14 cellular contexts compared by ENCODE assay signal in the genomic region with DNA sequence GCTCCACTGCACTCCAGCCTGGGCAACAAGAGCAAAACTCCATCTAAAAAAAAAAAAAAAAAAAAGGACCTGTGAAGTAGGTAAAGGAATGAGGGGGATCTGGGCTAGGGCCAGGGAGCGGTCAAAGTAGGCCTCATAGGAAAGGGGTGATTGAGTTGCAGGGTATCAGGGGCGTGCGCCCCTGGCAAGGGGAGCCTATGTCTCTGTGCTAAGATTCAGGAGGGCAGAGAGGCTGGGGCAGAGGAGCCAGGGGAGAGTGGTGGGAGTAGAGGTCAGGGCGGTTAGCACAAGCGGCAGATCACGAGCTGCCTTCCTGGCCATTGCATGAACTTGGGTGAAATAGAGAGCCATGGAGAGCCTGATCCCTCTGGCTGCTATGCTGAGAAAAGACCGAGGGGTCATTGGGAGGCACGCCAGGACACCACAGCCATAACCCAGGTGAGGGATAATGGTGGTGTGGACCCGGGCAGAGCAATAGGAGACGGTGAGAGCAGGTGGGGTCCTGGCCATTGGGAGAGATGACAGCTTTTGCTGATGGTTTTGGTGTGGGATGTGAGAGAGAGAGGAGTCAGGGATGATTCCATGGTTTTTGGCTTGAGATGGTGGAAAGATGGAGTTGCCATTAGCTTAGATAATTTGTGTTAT. TPM values are rescaled to one million over a fixed set of nuclear protein-coding genes. Genes with fewer than 3 reads are reported as not detected.
A peak's percentile ranks its signal among the peaks of the same experiment; 100 is the strongest.
DNase-seq lines count a peak whose midpoint lies in the region; ATAC-seq and TF ChIP-seq lines count a peak whose summit lies in the region.
"Had no signal": no experiment of that assay in that cellular context is flagged by ENCODE, and none has a peak within 500 bp of the region (broad histone marks: within the 10 kb centered on the region; RNA-seq: fewer than 3 reads in every experiment).

No MANE protein-coding gene starts in this region.

- DNase-seq in IMR-90 (no peak), nephron progenitor cell (no peak), GM19238 (ENCODE audit: insufficient read length, low spot score) (no peak), NCI-H2029 (lab: John Stamatoyannopoulos, UW) (no peak)
- no peak for DNase-seq in stimulated activated naive B cell treated with anti-CD40 and anti-IgM and Interleukin-4, amounts not matched to agents 10 μg/mL and 1 μg/mL and 100 μg/mL, for 72 hours
- no peak for DNase-seq in activated CD4-positive, alpha-beta T cell treated with anti-CD3 and anti-CD28 coated beads, Interleukin-2, amount 50 U/mL, for 4 hours
- DNase-seq: BE2C; CD8-positive, alpha-beta T cell; GF-D8; NCI-H1048; NCI-H345; NCI-H526 treated with DMSO at 0.1 percent for 48 hours had no signal

- no peaks in the 10 kb centered on the region for H3K9me3 Mint-ChIP-seq in activated T-helper 17 cell treated with anti-CD3 and anti-CD28 coated beads, Interleukin-2, amount 50 U/mL, for 72 hours
- H3K9me3 Mint-ChIP-seq in nephron progenitor cell: no peaks in the 10 kb centered on the region
- H3K9me3 Mint-ChIP-seq in stimulated activated naive B cell treated with anti-CD40 and anti-IgM and Interleukin-4, amounts not matched to agents 10 μg/mL and 1 μg/mL and 100 μg/mL, for 72 hours: no peaks in the 10 kb centered on the region
- H3K9me3 Mint-ChIP-seq: CD8-positive, alpha-beta T cell had no signal

- H3K27me3 Mint-ChIP-seq in activated T-helper 17 cell treated with anti-CD3 and anti-CD28 coated beads, Interleukin-2, amount 50 U/mL, for 72 hours: no peaks in the 10 kb centered on the region
- peaks cover 5% of the 10 kb centered on the region for H3K27me3 Mint-ChIP-seq in nephron progenitor cell (ENCODE audit: low read depth, poor library complexity)
- H3K27me3 Mint-ChIP-seq in stimulated activated naive B cell treated with anti-CD40 and anti-IgM and Interleukin-4, amounts not matched to agents 10 μg/mL and 1 μg/mL and 100 μg/mL, for 72 hours: peaks cover 1 to 5% of the 10 kb centered on the region in 2 donors

- no peak overlapping the region for H2BK5ac ChIP-seq in IMR-90 (ENCODE audit: low read depth, low read length, poor library complexity, severe bottlenecking)

- no peak overlapping the region for H2AFZ ChIP-seq in IMR-90 (replicated peaks; ENCODE audit: low read length, poor library complexity)

- CTCF ChIA-PET in IMR-90 (lab: Yijun Ruan, JAX): no interaction called here

- H3K18ac ChIP-seq in IMR-90 (ENCODE audit: low read depth, low read length): no peak overlapping the region

- peak overlapping the region; percentile 70 for H2AK5ac ChIP-seq in IMR-90 (ENCODE audit: low read depth, low read length)

- H2BK15ac ChIP-seq in IMR-90 (ENCODE audit: low read depth, low read length): no peak overlapping the region

- H3K56ac ChIP-seq in IMR-90 (ENCODE audit: extremely low read depth, insufficient read depth, low read length): no peak overlapping the region

- ATAC-seq in IMR-90 (ENCODE audit: low read depth): no peak
- ATAC-seq in activated T-helper 17 cell treated with anti-CD3 and anti-CD28 coated beads, Interleukin-2, amount 50 U/mL, for 72 hours (replicated peaks): no peak
- ATAC-seq in stimulated activated naive B cell treated with anti-CD40 and anti-IgM and Interleukin-4, amounts not matched to agents 10 μg/mL and 1 μg/mL and 100 μg/mL, for 72 hours (replicated peaks): no peak
- ATAC-seq: CD8-positive, alpha-beta T cell; K562 had no signal

- H3K9me3 ChIP-seq in IMR-90 (ENCODE audit: control insufficient read depth, insufficient read depth, low read length): no peaks in the 10 kb centered on the region
- H3K9me3 ChIP-seq: BE2C had no signal

- 97% methylated on average over 6 of the region's 10 CpGs; no CpG with 5 or more reads in 1 of the 2 experiments for WGBS in IMR-90 (ENCODE audit: extremely low coverage in 2 of 2, insufficient read length in 1 of 2), 2 experiments

- no peaks in the 10 kb centered on the region for H3K36me3 ChIP-seq in IMR-90 (ENCODE audit: control insufficient read depth, insufficient read depth, low read length)
- H3K36me3 ChIP-seq: BE2C had no signal

- H3K4me3 ChIP-seq in IMR-90 (ENCODE audit: insufficient read depth, low read depth, low read length): no peak overlapping the region
- H3K4me3 ChIP-seq: K562 had no signal

- no TSS peak for BruUV-seq in IMR-90 (replicated peaks; lab: Mats Ljungman, UMichigan)

- H3K36me3 Mint-ChIP-seq in activated T-helper 17 cell treated with anti-CD3 and anti-CD28 coated beads, Interleukin-2, amount 50 U/mL, for 72 hours (ENCODE audit: low read depth): no peaks in the 10 kb centered on the region
- H3K36me3 Mint-ChIP-seq in nephron progenitor cell (ENCODE audit: low read depth): no peaks in the 10 kb centered on the region
- H3K36me3 Mint-ChIP-seq in stimulated activated naive B cell treated with anti-CD40 and anti-IgM and Interleukin-4, amounts not matched to agents 10 μg/mL and 1 μg/mL and 100 μg/mL, for 72 hours: no peaks in the 10 kb centered on the region
- H3K36me3 Mint-ChIP-seq: CD8-positive, alpha-beta T cell had no signal

- H4K91ac ChIP-seq in IMR-90 (ENCODE audit: insufficient read depth, low read depth, low read length): peak overlapping the region; percentile 28; the same call in 1 of the 2 replicates

- H2AK9ac ChIP-seq in IMR-90 (replicated peaks; ENCODE audit: low read depth, low read length, poor library complexity): peak overlapping the region; percentile 68

- intact Hi-C loops in IMR-90 (cut with micrococcal nuclease): loop anchor here (5.0 kb wide), 1 partner anchor 53 kb away; no protein-coding TSS in a partner anchor

- peaks cover 15% of the 10 kb centered on the region for H3K4me1 ChIP-seq in IMR-90 (ENCODE audit: control insufficient read depth, insufficient read depth, low read length)
- H3K4me1 ChIP-seq: BE2C had no signal

- no peak for TF ChIP-seq CTCF in IMR-90 (conservative IDR thresholded peaks at IDR 0.05; ENCODE audit: low read depth, low read length)
- no peak for TF ChIP-seq CTCF in nephron progenitor cell (IDR thresholded peaks at IDR 0.05)

- POLR2A ChIA-PET in IMR-90 (lab: Charles Lee; ENCODE audit: unreplicated experiment): no interaction called here

- H3K27ac Mint-ChIP-seq in activated T-helper 17 cell treated with anti-CD3 and anti-CD28 coated beads, Interleukin-2, amount 50 U/mL, for 72 hours: peak overlapping the region; percentile 2
- peak overlapping the region; percentile 66 for H3K27ac Mint-ChIP-seq in nephron progenitor cell
- peak overlapping the region; percentile 53 for H3K27ac Mint-ChIP-seq in stimulated activated naive B cell treated with anti-CD40 and anti-IgM and Interleukin-4, amounts not matched to agents 10 μg/mL and 1 μg/mL and 100 μg/mL, for 72 hours
- H3K27ac Mint-ChIP-seq: CD8-positive, alpha-beta T cell had no signal

- H3K27ac ChIP-seq in IMR-90 (ENCODE audit: insufficient read depth, low read length): no peak overlapping the region

- no peak overlapping the region for H3K4me2 ChIP-seq in IMR-90 (ENCODE audit: low read depth, low read length)

- H3K9me1 ChIP-seq in IMR-90 (ENCODE audit: insufficient read depth, low read length): peaks cover 14% of the 10 kb centered on the region

- dilution Hi-C loops in IMR-90 (cut with HindIII; ENCODE audit: low sequenced_read_pairs, unreplicated experiment): no loop called here

- no peak overlapping the region for H3K23ac ChIP-seq in IMR-90 (ENCODE audit: low read depth, low read length)

- peak overlapping the region; percentile 36; the same call in 1 of the 2 replicates for H3K4ac ChIP-seq in IMR-90 (ENCODE audit: low read depth, low read length)

- H4K20me1 ChIP-seq in IMR-90 (ENCODE audit: insufficient read depth, low read length): no peaks in the 10 kb centered on the region

- no peak overlapping the region for H4K8ac ChIP-seq in IMR-90 (ENCODE audit: low read depth in 2 of 2, low read length in 2 of 2)

- TF ChIP-seq RAD21 in IMR-90 (IDR thresholded peaks at IDR 0.05; ENCODE audit: low read length): no peak

- peaks cover 12% of the 10 kb centered on the region for H3K4me1 Mint-ChIP-seq in activated T-helper 17 cell treated with anti-CD3 and anti-CD28 coated beads, Interleukin-2, amount 50 U/mL, for 72 hours
- H3K4me1 Mint-ChIP-seq in nephron progenitor cell: peaks cover 99% of the 10 kb centered on the region
- H3K4me1 Mint-ChIP-seq in stimulated activated naive B cell treated with anti-CD40 and anti-IgM and Interleukin-4, amounts not matched to agents 10 μg/mL and 1 μg/mL and 100 μg/mL, for 72 hours: peaks cover 66 to 68% of the 10 kb centered on the region in 2 donors

- H4K5ac ChIP-seq in IMR-90 (ENCODE audit: low read depth, low read length): no peak overlapping the region

- in situ Hi-C loops in IMR-90 (cut with MboI; ENCODE audit: low sequenced_read_pairs): no loop called here

- H3K79me1 ChIP-seq in IMR-90 (ENCODE audit: low read depth in 1 of 2, low read length in 2 of 2): no peaks in the 10 kb centered on the region

- peak overlapping the region; percentile 8; the same call in 1 of the 2 replicates for H2BK120ac ChIP-seq in IMR-90 (ENCODE audit: low read depth, low read length)

- no peak overlapping the region for H3K9ac ChIP-seq in IMR-90 (ENCODE audit: low read depth, low read length)

- H2BK20ac ChIP-seq in IMR-90 (ENCODE audit: low read depth, low read length): 0 out of 2 replicates have a peak overlapping the region, but pooled peaks have one; percentile 20

- TF ChIP-seq POLR2A in IMR-90 (IDR thresholded peaks at IDR 0.05; ENCODE audit: low read depth, low read length): no peak

- no peak overlapping the region for H3K14ac ChIP-seq in IMR-90 (replicated peaks; ENCODE audit: low read depth, low read length)

- no peak overlapping the region for H3K4me3 Mint-ChIP-seq in activated T-helper 17 cell treated with anti-CD3 and anti-CD28 coated beads, Interleukin-2, amount 50 U/mL, for 72 hours
- peak overlapping the region; percentile 5 for H3K4me3 Mint-ChIP-seq in nephron progenitor cell
- H3K4me3 Mint-ChIP-seq in stimulated activated naive B cell treated with anti-CD40 and anti-IgM and Interleukin-4, amounts not matched to agents 10 μg/mL and 1 μg/mL and 100 μg/mL, for 72 hours: no peak overlapping the region
- H3K4me3 Mint-ChIP-seq: CD8-positive, alpha-beta T cell had no signal

- H3K27me3 ChIP-seq in IMR-90 (ENCODE audit: control insufficient read depth, insufficient read depth, low read length): no peaks in the 10 kb centered on the region
- H3K27me3 ChIP-seq: BE2C had no signal

TF ChIP-seq in IMR-90, 13 proteins besides CTCF, POLR2A, EP300 and RAD21 (continues in another document):
- TF ChIP-seq RCOR1 (IDR thresholded peaks at IDR 0.05; ENCODE audit: insufficient replicate concordance, low read length): no peak

RNA-seq across cellular contexts. Expression of a gene that starts 30.6 kb away (rescaled TPM):
- total RNA-seq in IMR-90 (2012; rRNA removed): 9.4 and 14.3 TPM in 2 replicates
- 22.0 and 25.6 TPM in 2 replicates for polyA plus RNA-seq in IMR-90 (2012; rRNA removed)
- polyA plus RNA-seq in IMR-90 (2012; cell fraction: cytosol; rRNA removed): 19.2 and 30.9 TPM in 2 replicates
- polyA plus RNA-seq in IMR-90 (2012; cell fraction: nucleus; rRNA removed; ENCODE audit: low replicate concordance): 26.9 and 32.7 TPM in 2 replicates
- 10 to 100 TPM; 46.8 to 95.4 TPM for total RNA-seq in activated T-helper 17 cell treated with anti-CD3 and anti-CD28 coated beads, Interleukin-2, amount 50 U/mL, for 72 hours

Comparison
In these comparisons a context has a peak if more than half of its experiments do, and no peak if none do; other contexts are left out.
1. H3K27ac Mint-ChIP-seq: peak in every context shown above with its lines; median percentile 66 in nephron progenitor cell; 53 in stimulated activated naive B cell treated with anti-CD40 and anti-IgM and Interleukin-4, amounts not matched to agents 10 μg/mL and 1 μg/mL and 100 μg/mL, for 72 hours; 2 in activated T-helper 17 cell treated with anti-CD3 and anti-CD28 coated beads, Interleukin-2, amount 50 U/mL, for 72 hours.